ENCODE assay signal across 8 cellular contexts in the genomic region with DNA sequence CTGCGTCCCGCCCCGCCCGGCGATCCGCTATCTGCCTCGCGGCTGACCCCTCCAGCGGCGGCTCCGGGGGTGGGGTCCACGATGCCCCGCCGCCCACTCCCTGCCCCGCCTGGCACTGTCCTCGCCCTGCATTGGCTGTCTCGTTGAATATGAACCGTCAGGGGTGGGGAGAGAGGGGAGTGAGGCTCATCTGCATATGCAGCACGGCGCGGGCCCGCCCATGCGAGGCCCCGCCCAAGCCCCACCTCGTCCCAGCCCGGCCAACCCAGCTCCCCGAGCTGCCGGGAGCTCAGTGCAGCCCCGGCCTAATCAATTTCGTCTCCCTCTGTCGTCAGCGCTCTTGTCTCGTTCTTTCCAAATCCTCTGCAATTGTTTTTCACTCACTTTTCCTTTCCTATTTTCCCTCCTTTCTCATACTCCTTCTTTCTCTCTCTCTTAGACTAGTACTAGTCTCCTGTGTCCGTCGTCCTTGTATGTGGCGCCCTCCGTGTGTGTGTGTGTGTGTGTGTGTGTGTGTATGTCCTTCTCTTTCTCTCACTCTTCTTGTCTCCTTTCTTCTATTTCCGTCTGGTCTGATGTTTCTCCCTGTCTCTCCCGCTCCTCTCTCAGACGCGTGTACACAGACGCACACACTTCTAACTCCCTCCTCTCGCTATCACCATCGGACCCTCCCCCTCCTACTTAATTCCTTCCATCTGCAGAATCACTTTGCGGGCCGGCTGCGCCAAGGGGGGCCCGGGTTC. TPM values are rescaled to one million over a fixed set of nuclear protein-coding genes. Genes with fewer than 3 reads are reported as not detected.
A peak's percentile ranks its signal among the peaks of the same experiment; 100 is the strongest.
DNase-seq lines count a peak whose midpoint lies in the region; ATAC-seq and TF ChIP-seq lines count a peak whose summit lies in the region.

No MANE protein-coding gene starts in this region.

- CTCF ChIA-PET in PC-9 (lab: Charles Lee), result interaction anchor here (1.3 kb wide), 1 partner anchor 46 kb away, joined by 3 read pairs; no protein-coding TSS in a partner anchor

- POLR2A ChIA-PET in PC-9 (lab: Charles Lee; ENCODE audit: unreplicated experiment), result interaction anchor here (0.5 to 0.7 kb wide), 4 partner anchors 17 to 1011 kb away, joined by 4 to 12 read pairs (median 8); no protein-coding TSS in a partner anchor

- TF ChIP-seq RAD21 in Ishikawa (IDR thresholded peaks at IDR 0.05; ENCODE audit: low read depth), result no peak

- peaks cover 25% of the 10 kb centered on the region; the same call in 1 of the 2 replicates for H3F3A ChIP-seq in PC-9 (ENCODE audit: insufficient read depth, low read depth)

- peak overlapping the region; percentile 84 for H3K4me2 ChIP-seq in PC-9

- H3K4me1 ChIP-seq in PC-9 (replicated peaks; ENCODE audit: insufficient read depth) (peaks cover 44% of the 10 kb centered on the region), mucosa of stomach (ENCODE audit: control insufficient read depth, insufficient read depth, low read length) (peaks cover 39% of the 10 kb centered on the region)

- no peaks in the 10 kb centered on the region for H3K27me3 ChIP-seq in PC-9 (ENCODE audit: insufficient read depth, low read depth)
- H3K27me3 ChIP-seq in mucosa of stomach (ENCODE audit: control insufficient read depth, insufficient read depth, low read length), result no peaks in the 10 kb centered on the region

- H3K9me2 ChIP-seq in PC-9 (ENCODE audit: insufficient read depth), result no peaks in the 10 kb centered on the region

- H3K27ac ChIP-seq in PC-9, result no peak overlapping the region

- no peaks in the 10 kb centered on the region for H3K9me3 ChIP-seq in PC-9 (ENCODE audit: insufficient read depth, low read depth)
- H3K9me3 ChIP-seq in mucosa of stomach (ENCODE audit: control insufficient read depth, low read length), result no peaks in the 10 kb centered on the region

- H3K4me3 ChIP-seq in PC-9 (peak overlapping the region; percentile 45; the same call in 1 of the 2 replicates), mucosa of stomach (ENCODE audit: low read length) (peak overlapping the region; percentile 74)

- H3K9ac ChIP-seq in mucosa of stomach (ENCODE audit: low read length), result peak overlapping the region; percentile 37

- peak; percentile 95 for ATAC-seq in GM21717 (IDR thresholded peaks at IDR 0.05; ENCODE audit: unreplicated experiment)
- ATAC-seq in esophagus mucosa, result peak; percentile 97

- H4K20me1 ChIP-seq in PC-9 (ENCODE audit: insufficient read depth), result no peaks in the 10 kb centered on the region

- H3K79me2 ChIP-seq in PC-9 (ENCODE audit: low read depth), result peaks cover 17% of the 10 kb centered on the region

- DNase-seq in DMS 273 treated with DMSO at 0.1 percent for 48 hours (lab: John Stamatoyannopoulos, UW), result peak; percentile 92
- peak; percentile 92 to 99 for DNase-seq in PC-9
- DNase-seq in activated T-cell treated with anti-CD3 and anti-CD28 coated beads, Interleukin-2, amount 50 U/mL, for 48 hours, result peak; percentile 96
- DNase-seq in stimulated activated CD8-positive, alpha-beta memory T cell treated with anti-CD3 and anti-CD28 coated beads, Interleukin-4, amount 100 ng/mL, for 4 hours (ENCODE audit: low read depth in 2 of 2, low spot score in 1 of 2), result peak; percentile 82 to 94

- TF ChIP-seq CTCF in PC-9 (conservative IDR thresholded peaks at IDR 0.05), result no peak

- H3K36me3 ChIP-seq in PC-9 (ENCODE audit: low read depth) (no peaks in the 10 kb centered on the region), mucosa of stomach (ENCODE audit: control insufficient read depth, insufficient read depth, low read length) (no peaks in the 10 kb centered on the region)

- no TSS peak for BruUV-seq in PC-9 (replicated peaks; lab: Mats Ljungman, UMichigan)

- intact Hi-C loops in PC-9 (cut with micrococcal nuclease; ENCODE audit: unreplicated experiment), result loop anchor here (2.0 to 10.0 kb wide), 3 partner anchors 43 to 291 kb away; no protein-coding TSS in a partner anchor

- TF ChIP-seq EP300 in Ishikawa (IDR thresholded peaks at IDR 0.05; ENCODE audit: borderline replicate concordance), result no peak

- peak overlapping the region; percentile 56; the same call in 1 of the 2 replicates for H2AFZ ChIP-seq in PC-9

TF ChIP-seq in Ishikawa, 13 proteins besides CTCF, POLR2A, EP300 and RAD21:
- TF ChIP-seq TCF12 (IDR thresholded peaks at IDR 0.05; ENCODE audit: low read depth) (no peak), EGR1 (IDR thresholded peaks at IDR 0.05) (peak; percentile 83), TEAD4 (IDR thresholded peaks at IDR 0.05) (0 out of 2 replicates have a peak, but pooled peaks have one; percentile 13), YY1 (IDR thresholded peaks at IDR 0.05; ENCODE audit: low read depth) (no peak), TAF1 (IDR thresholded peaks at IDR 0.05; ENCODE audit: low read depth) (peak; percentile 42; the same call in 1 of the 2 replicates), ZBTB7A (IDR thresholded peaks at IDR 0.05; ENCODE audit: low read depth) (no peak; the same call in 1 of the 2 replicates), CREB1 (IDR thresholded peaks at IDR 0.05; ENCODE audit: low read depth) (0 out of 2 replicates have a peak, but pooled peaks have one; percentile 21)
- TF ChIP-seq, protein P1, sequence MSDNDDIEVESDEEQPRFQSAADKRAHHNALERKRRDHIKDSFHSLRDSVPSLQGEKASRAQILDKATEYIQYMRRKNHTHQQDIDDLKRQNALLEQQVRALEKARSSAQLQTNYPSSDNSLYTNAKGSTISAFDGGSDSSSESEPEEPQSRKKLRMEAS (IDR thresholded peaks at IDR 0.05), result peak; percentile 45; the same call in 1 of the 2 replicates

RNA-seq across cellular contexts. Expression of a gene that starts 0.5 kb away (rescaled TPM):
- total RNA-seq in PC-9 (2021) (6.0 and 6.3 TPM in 2 replicates), esophagus mucosa (3.3 TPM)
